1 cellular context compared by ENCODE assay signal in the genomic region with DNA sequence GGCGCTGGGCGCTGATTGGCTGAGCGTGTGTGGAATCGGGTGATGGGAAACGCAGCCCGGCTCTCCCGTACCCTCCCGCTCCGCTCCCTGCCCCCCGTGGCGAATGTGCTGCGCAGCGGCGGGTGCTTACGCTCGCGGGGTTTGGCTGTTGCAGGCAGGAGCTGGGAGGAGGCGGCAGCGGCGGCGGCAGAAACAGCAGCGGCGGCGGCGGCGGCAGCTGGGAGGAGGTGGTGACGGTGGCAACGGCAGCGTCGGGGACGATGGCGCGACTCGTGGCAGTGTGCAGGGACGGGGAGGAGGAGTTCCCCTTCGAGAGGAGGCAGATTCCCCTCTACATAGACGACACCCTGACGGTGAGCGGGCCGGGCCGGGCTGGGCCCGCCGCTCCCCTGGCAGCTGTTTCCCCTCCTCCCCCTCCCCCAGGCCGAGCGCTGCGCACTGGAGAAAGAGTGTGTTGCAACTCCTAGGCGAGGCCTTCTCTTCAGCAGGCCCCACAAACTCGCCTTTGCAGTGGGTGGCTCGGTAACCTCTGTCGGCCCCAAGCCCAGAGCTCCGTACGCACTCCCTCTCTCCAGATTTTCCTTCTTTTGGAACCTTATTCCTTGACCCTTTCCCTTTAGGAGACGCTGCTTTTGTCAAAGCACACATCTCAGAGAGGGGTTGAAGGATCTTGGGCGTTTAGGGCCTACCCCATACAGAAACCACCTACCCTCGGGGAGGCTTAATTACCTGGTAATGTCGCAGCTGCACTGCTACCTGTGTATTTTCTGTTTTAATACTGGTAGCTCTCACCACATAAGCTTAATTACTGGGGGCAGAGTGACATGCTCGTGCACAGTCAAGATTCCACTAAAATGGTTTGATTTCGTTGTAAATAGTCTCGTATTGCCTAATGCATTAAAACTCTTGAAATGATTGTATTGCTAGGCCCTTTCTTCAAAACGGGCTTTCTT.
TF ChIP-seq lines count a peak whose summit lies in the region.

No MANE protein-coding gene starts in this region.

TF ChIP-seq in HEK293, 187 proteins besides CTCF, POLR2A, EP300 and RAD21 (continued from another document):
- TF ChIP-seq, protein P1, sequence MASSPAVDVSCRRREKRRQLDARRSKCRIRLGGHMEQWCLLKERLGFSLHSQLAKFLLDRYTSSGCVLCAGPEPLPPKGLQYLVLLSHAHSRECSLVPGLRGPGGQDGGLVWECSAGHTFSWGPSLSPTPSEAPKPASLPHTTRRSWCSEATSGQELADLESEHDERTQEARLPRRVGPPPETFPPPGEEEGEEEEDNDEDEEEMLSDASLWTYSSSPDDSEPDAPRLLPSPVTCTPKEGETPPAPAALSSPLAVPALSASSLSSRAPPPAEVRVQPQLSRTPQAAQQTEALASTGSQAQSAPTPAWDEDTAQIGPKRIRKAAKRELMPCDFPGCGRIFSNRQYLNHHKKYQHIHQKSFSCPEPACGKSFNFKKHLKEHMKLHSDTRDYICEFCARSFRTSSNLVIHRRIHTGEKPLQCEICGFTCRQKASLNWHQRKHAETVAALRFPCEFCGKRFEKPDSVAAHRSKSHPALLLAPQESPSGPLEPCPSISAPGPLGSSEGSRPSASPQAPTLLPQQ (tag by site-specific recombination; IDR thresholded peaks at IDR 0.05) = peak; percentile 94
- TF ChIP-seq, protein P2, sequence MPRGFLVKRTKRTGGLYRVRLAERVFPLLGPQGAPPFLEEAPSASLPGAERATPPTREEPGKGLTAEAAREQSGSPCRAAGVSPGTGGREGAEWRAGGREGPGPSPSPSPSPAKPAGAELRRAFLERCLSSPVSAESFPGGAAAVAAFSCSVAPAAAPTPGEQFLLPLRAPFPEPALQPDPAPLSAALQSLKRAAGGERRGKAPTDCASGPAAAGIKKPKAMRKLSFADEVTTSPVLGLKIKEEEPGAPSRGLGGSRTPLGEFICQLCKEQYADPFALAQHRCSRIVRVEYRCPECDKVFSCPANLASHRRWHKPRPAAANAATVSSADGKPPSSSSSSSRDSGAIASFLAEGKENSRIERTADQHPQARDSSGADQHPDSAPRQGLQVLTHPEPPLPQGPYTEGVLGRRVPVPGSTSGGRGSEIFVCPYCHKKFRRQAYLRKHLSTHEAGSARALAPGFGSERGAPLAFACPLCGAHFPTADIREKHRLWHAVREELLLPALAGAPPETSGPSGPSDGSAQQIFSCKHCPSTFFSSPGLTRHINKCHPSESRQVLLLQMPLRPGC (tag by site-specific recombination; IDR thresholded peaks at IDR 0.05) = peak; percentile 56; the same call in 1 of the 2 replicates
- TF ChIP-seq ZNF394 (tag by site-specific recombination; IDR thresholded peaks at IDR 0.05; ENCODE audit: borderline replicate concordance) (peak; percentile 73; the same call in 1 of the 2 replicates), MYNN (tag by site-specific recombination; IDR thresholded peaks at IDR 0.05; ENCODE audit: borderline replicate concordance) (no peak), GFI1B (tag by site-specific recombination; IDR thresholded peaks at IDR 0.05) (0 out of 2 replicates have a peak, but pooled peaks have one; percentile 24), ZBTB20 (tag by site-specific recombination; IDR thresholded peaks at IDR 0.05) (peak; percentile 81), ZNF16 (tag by site-specific recombination; IDR thresholded peaks at IDR 0.05; ENCODE audit: low read depth) (no peak)
TF ChIP-seq in HEK293: peak in this region for 69.
